In the genomic region with DNA sequence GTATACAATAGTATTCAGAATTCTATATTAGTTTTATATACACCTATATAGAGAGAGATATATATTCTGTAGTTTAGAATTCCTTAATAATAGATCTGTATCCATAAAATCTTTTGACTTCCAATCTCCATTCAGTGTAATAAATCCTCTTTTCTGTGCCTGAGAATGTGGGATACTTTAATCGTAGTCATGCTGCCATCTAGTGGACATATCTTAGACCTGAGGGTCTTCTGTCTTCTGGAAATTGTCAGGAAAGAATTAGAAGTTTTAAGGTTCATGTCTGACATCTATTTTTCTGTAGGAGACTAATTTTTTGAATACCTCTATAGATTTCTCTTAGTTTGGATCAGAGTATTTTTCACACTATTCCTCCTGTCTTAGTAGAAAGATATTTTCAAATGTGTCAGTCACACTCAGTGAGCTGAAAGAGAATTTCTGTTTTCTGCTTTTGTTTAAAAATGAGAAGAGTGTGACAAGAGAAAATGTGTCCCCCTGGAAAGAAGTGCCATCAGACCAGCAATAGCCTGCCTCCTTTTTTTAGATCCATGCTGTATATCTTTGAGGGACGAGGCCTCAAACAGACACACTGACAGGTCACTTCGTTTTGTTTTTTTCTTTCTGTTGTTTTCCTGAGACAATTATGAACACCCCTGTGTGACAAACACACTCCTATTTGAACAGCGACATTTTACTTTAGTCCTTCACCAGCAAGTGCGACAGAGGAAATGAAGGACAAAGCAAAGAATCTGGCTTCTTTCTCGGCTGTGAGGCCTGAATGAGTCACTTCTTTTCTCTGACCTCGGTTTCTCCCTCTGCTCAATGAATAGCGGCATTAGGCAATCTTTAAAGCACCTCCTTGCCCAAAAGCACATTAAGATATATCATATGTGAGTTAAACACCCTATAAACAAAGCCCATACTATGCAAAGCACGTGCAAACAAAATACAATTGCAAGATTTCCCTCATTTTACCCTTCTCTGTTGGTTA, we compare ENCODE assay signal across 1 cellular context.
TF ChIP-seq lines count a peak whose summit lies in the region.

No MANE protein-coding gene starts in this region.

TF ChIP-seq in H1, 55 proteins besides CTCF, POLR2A, EP300 and RAD21:
- TF ChIP-seq ASH2L (IDR thresholded peaks at IDR 0.05; ENCODE audit: low read length), result no peak
TF ChIP-seq in H1: peak in this region for 0.
